In the genomic region with DNA sequence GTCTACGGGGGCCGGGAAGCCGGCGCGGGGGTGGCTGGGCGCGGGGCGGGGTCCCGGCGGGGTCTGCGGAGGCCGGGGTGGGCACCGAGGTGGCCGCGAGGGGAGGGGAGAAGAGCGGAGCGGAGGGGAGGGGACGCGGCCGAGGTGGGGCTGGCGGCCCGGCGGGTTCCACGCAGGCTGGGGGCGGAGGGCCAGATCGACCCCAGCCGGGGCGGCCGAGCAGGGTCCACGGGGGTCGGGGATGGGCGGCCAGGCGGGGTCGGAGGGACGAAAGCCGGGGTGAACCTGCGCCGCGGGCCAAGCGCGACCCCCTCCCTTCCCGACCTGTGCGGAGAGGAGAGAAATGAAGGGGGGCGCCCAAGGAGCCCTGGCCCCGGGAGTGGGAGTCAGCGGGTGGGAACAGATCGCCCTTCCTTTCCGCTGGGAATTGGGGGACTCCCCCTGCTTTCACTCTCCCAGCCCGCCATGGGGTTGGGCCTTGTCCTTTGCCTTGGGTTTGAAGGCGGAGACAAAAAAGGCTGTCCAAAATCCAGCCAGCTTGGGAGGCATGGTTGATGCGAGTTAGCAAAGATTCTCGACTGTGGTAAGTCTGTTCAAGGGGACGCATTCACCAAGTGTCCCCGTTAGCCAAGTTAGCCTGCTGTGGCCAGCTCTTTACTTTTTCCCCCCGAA, we compare ENCODE assay signal across 8 cellular contexts. TPM values are rescaled to one million over a fixed set of nuclear protein-coding genes. Genes with fewer than 3 reads are reported as not detected.
DNase-seq lines count a peak whose midpoint lies in the region; ATAC-seq and TF ChIP-seq lines count a peak whose summit lies in the region.

No MANE protein-coding gene starts in this region.

- 2% methylated on average over 50 to 55 of the region's 55 CpGs for WGBS in esophagus, 2 donors
- under 1% methylated on average over 32 of the region's 55 CpGs for WGBS in suprapubic skin

- H3K4me1 ChIP-seq in CD8-positive, alpha-beta memory T cell (ENCODE audit: insufficient read depth, low read length), result peaks cover 20% of the 10 kb centered on the region
- peaks cover 2 to 6% of the 10 kb centered on the region in 2 donors for H3K4me1 ChIP-seq in esophagus (ENCODE audit: control insufficient read depth in 2 of 2, insufficient read depth in 2 of 2, low read length in 1 of 2)
- H3K4me1 ChIP-seq in mononuclear cell (ENCODE audit: insufficient read depth, low read length), result peaks cover 73% of the 10 kb centered on the region
- peaks cover 56% of the 10 kb centered on the region for H3K4me1 ChIP-seq in suprapubic skin

- TF ChIP-seq POLR2A in suprapubic skin (IDR thresholded peaks at IDR 0.05), result peak in 1 of 2 donors; percentile 22

- peak overlapping the region; percentile 64 for H3K27ac ChIP-seq in CD8-positive, alpha-beta memory T cell (ENCODE audit: low read depth, low read length)
- peak overlapping the region; percentile 96 to 100 for H3K27ac ChIP-seq in esophagus (ENCODE audit: low read depth in 2 of 2, low read length in 1 of 2)
- peak overlapping the region; percentile 98 for H3K27ac ChIP-seq in suprapubic skin

- peaks cover 16 to 36% (median 18%) of the 10 kb centered on the region in 3 donors for H3K4me1 Mint-ChIP-seq in CD8-positive, alpha-beta memory T cell
- H3K4me1 Mint-ChIP-seq in activated CD8-positive, alpha-beta T cell treated with anti-CD3 and anti-CD28 coated beads, Interleukin-2, amount 10 ng/mL, durations not matched to agents 7 days and 5 days (ENCODE audit: low read depth), result peaks cover 12% of the 10 kb centered on the region

- no peaks in the 10 kb centered on the region for H3K9me3 ChIP-seq in CD8-positive, alpha-beta memory T cell (ENCODE audit: low read length)
- H3K9me3 ChIP-seq in esophagus (ENCODE audit: control insufficient read depth in 2 of 2, insufficient read depth in 1 of 2, low read depth in 1 of 2, low read length in 1 of 2), result no peaks in the 10 kb centered on the region
- no peaks in the 10 kb centered on the region for H3K9me3 ChIP-seq in mononuclear cell (ENCODE audit: low read depth, low read length)
- H3K9me3 ChIP-seq in suprapubic skin, result no peaks in the 10 kb centered on the region

- no peaks in the 10 kb centered on the region for H3K9me3 Mint-ChIP-seq in CD8-positive, alpha-beta memory T cell
- no peaks in the 10 kb centered on the region for H3K9me3 Mint-ChIP-seq in activated CD8-positive, alpha-beta T cell treated with anti-CD3 and anti-CD28 coated beads, Interleukin-2, amount 10 ng/mL, durations not matched to agents 7 days and 5 days (ENCODE audit: insufficient read depth)

- peaks cover 0 to 2% of the 10 kb centered on the region in 2 donors for H3K27me3 Mint-ChIP-seq in CD8-positive, alpha-beta memory T cell
- peaks cover 12% of the 10 kb centered on the region for H3K27me3 Mint-ChIP-seq in activated CD8-positive, alpha-beta T cell treated with anti-CD3 and anti-CD28 coated beads, Interleukin-2, amount 10 ng/mL, durations not matched to agents 7 days and 5 days (ENCODE audit: low read depth)

- peak overlapping the region; percentile 47 to 100 (median 90) for H3K27ac Mint-ChIP-seq in CD8-positive, alpha-beta memory T cell
- no peak overlapping the region for H3K27ac Mint-ChIP-seq in activated CD8-positive, alpha-beta T cell treated with anti-CD3 and anti-CD28 coated beads, Interleukin-2, amount 10 ng/mL, durations not matched to agents 7 days and 5 days

- ATAC-seq in GM19452 (IDR thresholded peaks at IDR 0.05; ENCODE audit: unreplicated experiment) (peak; percentile 22), HG03520 (IDR thresholded peaks at IDR 0.05; ENCODE audit: unreplicated experiment) (no peak)
- peak; percentile 16 for ATAC-seq in activated CD8-positive, alpha-beta T cell treated with anti-CD3 and anti-CD28 coated beads, Interleukin-2, amount 10 ng/mL, durations not matched to agents 7 days and 5 days

- TF ChIP-seq CTCF in suprapubic skin (IDR thresholded peaks at IDR 0.05), result no peak

- peak overlapping the region; percentile 5 for H3K4me3 ChIP-seq in CD8-positive, alpha-beta memory T cell (ENCODE audit: low read length)
- peak overlapping the region; percentile 84 to 90 for H3K4me3 ChIP-seq in esophagus (ENCODE audit: low read depth in 1 of 2, low read length in 2 of 2)
- H3K4me3 ChIP-seq in mononuclear cell (ENCODE audit: low read length), result peak overlapping the region; percentile 64
- peak overlapping the region; percentile 91 for H3K4me3 ChIP-seq in suprapubic skin

- peak overlapping the region; percentile 83 to 99 (median 87) for H3K4me3 Mint-ChIP-seq in CD8-positive, alpha-beta memory T cell
- peak overlapping the region; percentile 54 for H3K4me3 Mint-ChIP-seq in activated CD8-positive, alpha-beta T cell treated with anti-CD3 and anti-CD28 coated beads, Interleukin-2, amount 10 ng/mL, durations not matched to agents 7 days and 5 days

- H3K36me3 ChIP-seq in CD8-positive, alpha-beta memory T cell (ENCODE audit: insufficient read depth, low read length), result no peaks in the 10 kb centered on the region
- H3K36me3 ChIP-seq in esophagus (ENCODE audit: control insufficient read depth in 2 of 2, insufficient read depth in 2 of 2, low read length in 1 of 2), result no peaks in the 10 kb centered on the region
- H3K36me3 ChIP-seq in suprapubic skin, result no peaks in the 10 kb centered on the region

- CTCF ChIA-PET in CD8-positive, alpha-beta memory T cell (lab: Charles Lee), result no interaction called here
- CTCF ChIA-PET in activated CD8-positive, alpha-beta T cell treated with anti-CD3 and anti-CD28 coated beads, Interleukin-2, amount 10 ng/mL, durations not matched to agents 7 days and 5 days (lab: Charles Lee), result interaction anchor here (1.4 to 1.9 kb wide), 3 partner anchors 20 to 34 kb away, joined by 3 to 7 read pairs (median 6); no protein-coding TSS in a partner anchor

- H3K36me3 Mint-ChIP-seq in CD8-positive, alpha-beta memory T cell, result peaks cover 0 to 3% (median 0%) of the 10 kb centered on the region in 3 donors
- no peaks in the 10 kb centered on the region for H3K36me3 Mint-ChIP-seq in activated CD8-positive, alpha-beta T cell treated with anti-CD3 and anti-CD28 coated beads, Interleukin-2, amount 10 ng/mL, durations not matched to agents 7 days and 5 days (ENCODE audit: low read depth)

- POLR2A ChIA-PET in CD8-positive, alpha-beta memory T cell (lab: Charles Lee), result interaction anchor here (0.9 to 2.1 kb wide), 4 partner anchors 13 to 55 kb away, joined by 3 to 9 read pairs (median 3); no protein-coding TSS in a partner anchor
- POLR2A ChIA-PET in activated CD8-positive, alpha-beta T cell treated with anti-CD3 and anti-CD28 coated beads, Interleukin-2, amount 10 ng/mL, durations not matched to agents 7 days and 5 days (lab: Charles Lee), result interaction anchor here (0.6 kb wide), 1 partner anchor 1107 kb away, joined by 3 read pairs; no protein-coding TSS in a partner anchor

- no peak for TF ChIP-seq EP300 in suprapubic skin (IDR thresholded peaks at IDR 0.05)

- DNase-seq in CD8-positive, alpha-beta memory T cell, result peak in 3 of 5 donors; percentile 26 to 50 (median 33)
- DNase-seq in HT1080 (ENCODE audit: low read depth), result peak; percentile 63
- no peak for DNase-seq in activated CD8-positive, alpha-beta T cell treated with anti-CD3 and anti-CD28 coated beads, Interleukin-2, amount 10 ng/mL, durations not matched to agents 7 days and 5 days
- peak; percentile 86 to 87 for DNase-seq in suprapubic skin (ENCODE audit: low spot score in 2 of 2)

- H3K27me3 ChIP-seq in CD8-positive, alpha-beta memory T cell (ENCODE audit: insufficient read depth, low read length, poor library complexity, severe bottlenecking), result no peaks in the 10 kb centered on the region
- H3K27me3 ChIP-seq in esophagus (ENCODE audit: control insufficient read depth in 1 of 2, insufficient read depth in 2 of 2, low read length in 2 of 2), result no peaks in the 10 kb centered on the region
- H3K27me3 ChIP-seq in mononuclear cell (ENCODE audit: insufficient read depth, low read length), result no peaks in the 10 kb centered on the region
- H3K27me3 ChIP-seq in suprapubic skin, result no peaks in the 10 kb centered on the region

RNA-seq across cellular contexts. Expression of gene CKAP4, which starts 0.5 kb away (rescaled TPM):
- 10 to 100 TPM; 10.1 to 11.3 TPM for total RNA-seq in CD8-positive, alpha-beta memory T cell
- 7.6 TPM for polyA plus RNA-seq in CD8-positive, alpha-beta memory T cell
- 66.0 and 83.0 TPM in 2 replicates for total RNA-seq in HT1080 (2014; rRNA removed; shearing (Covaris generic))
- 184 and 209 TPM in 2 replicates for polyA plus RNA-seq in HT1080 (2015; cell fraction: cytosol; rRNA removed)
- polyA plus RNA-seq in HT1080 (2015; cell fraction: nucleus; rRNA removed), result 294 and 296 TPM in 2 replicates
- total RNA-seq in activated CD8-positive, alpha-beta T cell treated with anti-CD3 and anti-CD28 coated beads, Interleukin-2, amount 10 ng/mL, durations not matched to agents 7 days and 5 days, result under 1 TPM; 0.47 to 0.52 TPM
- 10 to 100 TPM; 19.9 to 54.8 TPM for polyA plus RNA-seq in esophagus
- total RNA-seq in mononuclear cell, result 40.4 TPM
- 10 to 100 TPM; 38.5 to 75.3 (median 58.7) TPM for total RNA-seq in suprapubic skin

RNA-seq across cellular contexts. Expression of gene TCP11L2, which starts 54.2 kb away (rescaled TPM):
- total RNA-seq in CD8-positive, alpha-beta memory T cell, result 10 to 100 TPM; 11.8 to 13.0 TPM
- polyA plus RNA-seq in CD8-positive, alpha-beta memory T cell, result 19.3 TPM
- 1.7 and 2.0 TPM in 2 replicates for total RNA-seq in HT1080 (2014; rRNA removed; shearing (Covaris generic))
- 6.5 and 8.7 TPM in 2 replicates for polyA plus RNA-seq in HT1080 (2015; cell fraction: cytosol; rRNA removed)
- polyA plus RNA-seq in HT1080 (2015; cell fraction: nucleus; rRNA removed), result 25.6 and 35.8 TPM in 2 replicates
- 1 to 10 TPM; 5.9 to 6.4 TPM for total RNA-seq in activated CD8-positive, alpha-beta T cell treated with anti-CD3 and anti-CD28 coated beads, Interleukin-2, amount 10 ng/mL, durations not matched to agents 7 days and 5 days
- polyA plus RNA-seq in esophagus, result 10 to 100 TPM; 10.6 to 19.4 TPM
- total RNA-seq in mononuclear cell, result 201 TPM
- 10 to 100 TPM; 38.1 to 70.6 (median 61.2) TPM for total RNA-seq in suprapubic skin

Comparison
In these comparisons a context has a peak if more than half of its experiments do, and no peak if none do; other contexts are left out.
1. H3K4me3 ChIP-seq: peak in every context shown above with its lines; median percentile 91 in suprapubic skin; 87 in esophagus; 64 in mononuclear cell; 5 in CD8-positive, alpha-beta memory T cell.
2. RNA of gene CKAP4, which starts 0.5 kb away (total RNA-seq): 66.0 to 83.0 TPM in HT1080, 38.5 to 75.3 TPM in suprapubic skin, 40.4 TPM in mononuclear cell (single experiment) and 10.1 to 11.3 TPM in CD8-positive, alpha-beta memory T cell; 0.47 to 0.52 TPM in activated CD8-positive, alpha-beta T cell treated with anti-CD3 and anti-CD28 coated beads, Interleukin-2, amount 10 ng/mL, durations not matched to agents 7 days and 5 days; every median in the first group is over 4 times any median in the second.
3. Peak in every context shown above with its lines, with median percentiles within 50 percentile points of each other: H3K27ac ChIP-seq.